Comparison of ENCODE assay signal across 8 cellular contexts in the genomic region with DNA sequence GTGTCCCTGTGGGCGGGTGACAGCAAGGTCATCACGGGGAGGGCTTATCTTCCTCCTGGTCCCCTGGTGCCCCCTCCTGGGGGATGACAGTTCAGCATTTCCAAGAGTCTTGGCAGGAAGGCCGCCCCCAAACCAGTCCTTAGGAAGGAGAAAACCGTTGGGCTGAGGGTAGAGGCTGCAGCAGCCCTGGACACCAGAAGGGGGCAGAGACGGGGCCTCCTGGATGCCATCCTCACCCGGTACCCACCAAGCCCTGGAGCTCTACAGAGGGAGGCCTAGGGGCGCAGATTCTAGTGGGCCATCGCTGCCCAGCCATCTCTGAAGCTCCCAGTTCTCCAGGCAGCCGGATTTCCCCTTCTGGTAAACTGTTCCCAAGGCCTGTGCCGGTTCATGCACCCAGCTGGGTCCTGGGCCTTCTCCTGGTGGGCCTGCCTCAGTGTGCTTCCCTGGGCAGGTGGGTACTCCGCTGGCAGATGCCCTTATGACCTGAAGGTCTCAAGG. TPM values are rescaled to one million over a fixed set of nuclear protein-coding genes. Genes with fewer than 3 reads are reported as not detected.
A peak's percentile ranks its signal among the peaks of the same experiment; 100 is the strongest.
DNase-seq lines count a peak whose midpoint lies in the region; ATAC-seq, FAIRE-seq and TF ChIP-seq lines count a peak whose summit lies in the region.

No MANE protein-coding gene starts in this region.

- no peaks in the 10 kb centered on the region for H3K36me3 ChIP-seq in colonic mucosa

- H3K27ac ChIP-seq in colonic mucosa: no peak overlapping the region

- no peaks in the 10 kb centered on the region for H3K4me1 ChIP-seq in colonic mucosa

- ATAC-seq in stimulated activated naive CD8-positive, alpha-beta T cell treated with anti-CD3 and anti-CD28 coated beads, Interleukin-15, Interleukin-2, amounts not matched to agents 100 U/mL and 50 U/mL, for 24 hours: peak; percentile 41

- FAIRE-seq in GM19239 (lab: Jason Lieb, UNC): no peak

- H3K9ac ChIP-seq in colonic mucosa (ENCODE audit: low read depth in 2 of 2, low read length in 2 of 2): no peak overlapping the region

- peak; percentile 70 for DNase-seq in activated CD8-positive, alpha-beta memory T cell treated with anti-CD3 and anti-CD28 coated beads, Interleukin-2, amount 50 U/mL, for 48 hours
- DNase-seq in activated CD8-positive, alpha-beta memory T cell treated with anti-CD3 and anti-CD28 coated beads for 24 hours: no peak
- peak; percentile 20 for DNase-seq in NCI-H774 (lab: John Stamatoyannopoulos, UW)
- DNase-seq in colonic mucosa: no peak
- DNase-seq in stimulated activated naive CD8-positive, alpha-beta T cell treated with anti-CD3 and anti-CD28 coated beads, Interleukin-15, Interleukin-2, amounts not matched to agents 100 U/mL and 50 U/mL, for 24 hours: peak; percentile 59
- DNase-seq in glomerular visceral epithelial cell (ENCODE audit: extremely low spot score): no peak
- no peak for DNase-seq in HPDE6-E6E7 (ENCODE audit: extremely low spot score)
- DNase-seq in GM19239 (ENCODE audit: insufficient read length, low spot score): no peak

- intact Hi-C loops in colonic mucosa (cut with DNase I): no loop called here

- TF ChIP-seq CTCF in colonic mucosa (IDR thresholded peaks at IDR 0.05): peak; percentile 22

- H3K27me3 ChIP-seq in colonic mucosa: no peaks in the 10 kb centered on the region

- no peak overlapping the region for H3K4me3 ChIP-seq in colonic mucosa

- no peaks in the 10 kb centered on the region for H3K9me3 ChIP-seq in colonic mucosa

RNA-seq across cellular contexts. Expression of a gene that starts 14.8 kb away (rescaled TPM):
- total RNA-seq in colonic mucosa: 1 to 10 TPM; 6.2 to 6.5 TPM

RNA-seq across cellular contexts. Expression of a gene that starts 40.4 kb away (rescaled TPM):
- total RNA-seq in colonic mucosa: 1 to 10 TPM; 1.7 to 2.6 TPM

RNA-seq across cellular contexts. Expression of a gene that starts 52.8 kb away (rescaled TPM):
- total RNA-seq in colonic mucosa: 10 to 100 TPM; 31.6 to 43.2 TPM

Comparison
In these comparisons a context has a peak if more than half of its experiments do, and no peak if none do; other contexts are left out.
1. DNase-seq: peak in activated CD8-positive, alpha-beta memory T cell treated with anti-CD3 and anti-CD28 coated beads, Interleukin-2, amount 50 U/mL, for 48 hours (single experiment), NCI-H774 (single experiment) and stimulated activated naive CD8-positive, alpha-beta T cell treated with anti-CD3 and anti-CD28 coated beads, Interleukin-15, Interleukin-2, amounts not matched to agents 100 U/mL and 50 U/mL, for 24 hours (single experiment); none in activated CD8-positive, alpha-beta memory T cell treated with anti-CD3 and anti-CD28 coated beads for 24 hours (single experiment), colonic mucosa (single experiment), glomerular visceral epithelial cell (single experiment), HPDE6-E6E7 (single experiment) and GM19239 (single experiment).